In the genomic region with DNA sequence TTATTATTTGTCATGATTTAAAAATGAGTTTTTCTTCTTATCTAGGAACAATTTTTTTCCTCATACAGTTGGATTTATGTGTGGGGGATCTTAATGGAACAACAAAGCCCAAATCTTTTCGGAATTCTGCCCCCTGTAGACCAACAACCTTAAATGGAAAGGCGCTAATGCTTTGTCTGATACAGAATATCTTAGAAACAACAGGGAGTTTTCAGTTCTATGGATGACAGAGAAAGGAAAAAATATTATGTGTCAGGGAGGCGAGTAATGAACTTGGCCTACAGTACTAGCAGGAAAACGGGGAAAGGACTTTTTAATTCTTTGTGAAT, we compare ENCODE assay signal across 20 cellular contexts. TPM values are rescaled to one million over a fixed set of nuclear protein-coding genes. Genes with fewer than 3 reads are reported as not detected.
A peak's percentile ranks its signal among the peaks of the same experiment; 100 is the strongest.
DNase-seq lines count a peak whose midpoint lies in the region; ATAC-seq and TF ChIP-seq lines count a peak whose summit lies in the region.
"Had no signal": no experiment of that assay in that cellular context is flagged by ENCODE, and none has a peak within 500 bp of the region (broad histone marks: within the 10 kb centered on the region; RNA-seq: fewer than 3 reads in every experiment).

No MANE protein-coding gene starts in this region.

- DNase-seq in dorsolateral prefrontal cortex (no peak), midbrain (lab: John Stamatoyannopoulos, UW) (peak; percentile 60), uterus (no peak), colonic mucosa (no peak)
- no peak for DNase-seq in stimulated activated naive CD4-positive, alpha-beta T cell treated with Interleukin-2 at 50 U/mL for 16 hours (lab: John Stamatoyannopoulos, UW)
- DNase-seq: AML-193, DND-41, HFFc6, IMR-90, NCI-H1417 treated with DMSO at 0.1 percent for 48 hours, NCI-H1930, NCI-H345, NCI-H524 treated with DMSO at 0.1 percent for 48 hours had no signal

- H3K4me3 ChIP-seq in HUES48 (ENCODE audit: low read depth, low read length) (0 out of 2 replicates have a peak overlapping the region, but pooled peaks have one; percentile 9), dorsolateral prefrontal cortex (peak overlapping the region in 58 of 59 donors; percentile 14 to 82 (median 53)), uterus (no peak overlapping the region), colonic mucosa (no peak overlapping the region)

- H3K27ac ChIP-seq in HUES48 (ENCODE audit: low read depth, low read length): no peak overlapping the region
- peak overlapping the region in 58 of 59 donors; percentile 19 to 100 (median 96) for H3K27ac ChIP-seq in dorsolateral prefrontal cortex
- H3K27ac ChIP-seq in uterus: peak overlapping the region; percentile 55 to 59
- no peak overlapping the region for H3K27ac ChIP-seq in colonic mucosa

- H3K9ac ChIP-seq in HUES48 (ENCODE audit: low read depth, low read length): no peak overlapping the region
- H3K9ac ChIP-seq in colonic mucosa (ENCODE audit: low read depth in 2 of 2, low read length in 2 of 2): no peak overlapping the region

- H3K9me3 ChIP-seq in HUES48 (ENCODE audit: control insufficient read depth, insufficient read depth, low read length): no peaks in the 10 kb centered on the region
- H3K9me3 ChIP-seq in uterus: no peaks in the 10 kb centered on the region
- no peaks in the 10 kb centered on the region for H3K9me3 ChIP-seq in colonic mucosa

- ATAC-seq in GM18868 (IDR thresholded peaks at IDR 0.05; ENCODE audit: unreplicated experiment) (no peak), GM21529 (IDR thresholded peaks at IDR 0.05; ENCODE audit: unreplicated experiment) (no peak)
- ATAC-seq: Right ventricle myocardium inferior had no signal

- H3K36me3 ChIP-seq in HUES48 (ENCODE audit: control insufficient read depth, insufficient read depth, low read length): no peaks in the 10 kb centered on the region
- no peaks in the 10 kb centered on the region for H3K36me3 ChIP-seq in uterus
- no peaks in the 10 kb centered on the region for H3K36me3 ChIP-seq in colonic mucosa

- peak in 54 of 56 donors; percentile 16 to 73 (median 50) for TF ChIP-seq CTCF in dorsolateral prefrontal cortex (IDR thresholded peaks at IDR 0.05 in 54 of 56, conservative IDR thresholded peaks at IDR 0.05 in 2 of 56; ENCODE audit: low read depth in 1 of 56, partially characterized antibody in 56 of 56)
- peak in 1 of 4 experiments; percentile 13 for TF ChIP-seq CTCF in uterus (IDR thresholded peaks at IDR 0.05)
- no peak for TF ChIP-seq CTCF in colonic mucosa (IDR thresholded peaks at IDR 0.05)

- TF ChIP-seq POLR2A in uterus (IDR thresholded peaks at IDR 0.05): no peak

- intact Hi-C loops in dorsolateral prefrontal cortex (cut with DNase I): no loop called here
- intact Hi-C loops in uterus (cut with DNase I; ENCODE audit: low total_unique reads): no loop called here
- intact Hi-C loops in colonic mucosa (cut with DNase I): no loop called here

- H3K4me1 ChIP-seq in HUES48 (ENCODE audit: control insufficient read depth, insufficient read depth, low read length) (peaks cover 17% of the 10 kb centered on the region), uterus (no peaks in the 10 kb centered on the region), colonic mucosa (no peaks in the 10 kb centered on the region)

- H3K27me3 ChIP-seq in HUES48 (ENCODE audit: control insufficient read depth, insufficient read depth, low read length) (no peaks in the 10 kb centered on the region), dorsolateral prefrontal cortex (peaks cover 0 to 3% (median 0%) of the 10 kb centered on the region in 45 donors), uterus (no peaks in the 10 kb centered on the region), colonic mucosa (no peaks in the 10 kb centered on the region)

RNA-seq across cellular contexts. Expression of a gene that starts 0.6 kb away (rescaled TPM):
- total RNA-seq in dorsolateral prefrontal cortex (1,000 to 10,000 TPM in 11 of 120 experiments, 100 to 1,000 TPM in 101, 10 to 100 TPM in 8; 40.9 to 1,548 (median 379) TPM), uterus (under 1 TPM in 1 of 4 donors, not detected in 3; 0.43 TPM), colonic mucosa (under 1 TPM; 0.56 to 0.72 TPM)
- total RNA-seq: G401, HFFc6, IMR-90, M059J, Right ventricle myocardium inferior, SK-MEL-5 had no signal

Comparison
In these comparisons a context has a peak if more than half of its experiments do, and no peak if none do; other contexts are left out.
1. H3K27ac ChIP-seq: peak in dorsolateral prefrontal cortex (58 of 59) and uterus (2 of 2); none in HUES48 (single experiment) and colonic mucosa (single experiment).
2. H3K4me3 ChIP-seq: peak in HUES48 (single experiment) and dorsolateral prefrontal cortex (58 of 59); none in uterus (0 of 2) and colonic mucosa (single experiment).
3. RNA of a gene that starts 0.6 kb away (total RNA-seq): 40.9 to 1,548 TPM in dorsolateral prefrontal cortex; 0.56 to 0.72 TPM in colonic mucosa and 0.43 TPM in uterus; every median in the first group is over 10 times any median in the second.